9 cellular contexts compared by ENCODE assay signal in the genomic region with DNA sequence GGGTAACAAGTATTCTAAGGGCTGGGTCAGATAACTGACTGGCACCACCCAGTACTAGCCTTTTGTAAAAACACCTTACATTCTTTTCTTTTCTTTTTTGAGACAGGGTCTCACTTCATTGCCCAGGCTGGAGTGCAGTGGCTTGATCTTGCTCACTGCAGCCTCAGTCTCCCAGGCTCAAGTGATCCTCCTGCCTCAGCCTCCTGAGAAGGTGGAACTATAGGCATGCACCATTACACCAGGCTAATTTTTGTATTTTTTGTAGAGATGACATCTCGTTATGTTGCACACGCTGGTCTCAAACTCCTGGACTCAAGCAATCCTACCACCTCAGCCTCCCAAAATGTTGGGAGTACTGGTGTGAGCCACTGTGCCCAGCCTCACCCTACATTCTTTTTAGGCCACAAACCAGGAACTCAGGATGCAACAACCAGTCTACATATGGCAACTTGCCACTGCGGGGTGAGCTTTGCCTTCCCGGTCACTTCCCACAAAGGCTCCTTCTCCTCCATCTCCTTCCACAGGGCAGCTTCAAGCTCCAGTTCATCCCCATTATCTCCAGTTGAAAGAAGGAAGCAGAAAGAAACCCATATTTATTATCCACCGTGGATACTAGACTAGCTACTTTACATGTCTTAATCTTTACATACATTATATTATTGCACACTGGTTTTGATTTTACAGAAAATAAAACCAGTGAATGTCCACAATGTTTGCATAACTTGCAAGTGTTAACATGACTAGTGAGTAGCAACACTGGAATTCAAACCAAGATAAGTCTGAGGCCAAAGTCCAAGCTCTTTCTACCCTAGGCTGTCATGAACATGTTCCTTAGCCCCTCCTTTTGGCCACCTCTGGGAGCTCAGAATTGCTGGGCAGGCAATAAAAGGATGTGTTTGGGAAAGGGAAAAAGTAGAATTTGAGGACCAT. TPM values are rescaled to one million over a fixed set of nuclear protein-coding genes. Genes with fewer than 3 reads are reported as not detected.
DNase-seq lines count a peak whose midpoint lies in the region; TF ChIP-seq lines count a peak whose summit lies in the region.
"Had no signal": no experiment of that assay in that cellular context is flagged by ENCODE, and none has a peak within 500 bp of the region (broad histone marks: within the 10 kb centered on the region; RNA-seq: fewer than 3 reads in every experiment).

No MANE protein-coding gene starts in this region.

- peaks cover 11% of the 10 kb centered on the region for H3K4me1 ChIP-seq in endodermal cell (ENCODE audit: control insufficient read depth, insufficient read depth, low read length)

- H3K27me3 Mint-ChIP-seq in endodermal cell (ENCODE audit: insufficient read depth) (no peaks in the 10 kb centered on the region), glutamatergic neuron (ENCODE audit: unreplicated experiment) (no peaks in the 10 kb centered on the region)

- H3K4me3 ChIP-seq in BJ (ENCODE audit: low read depth, low read length) (no peak overlapping the region), endodermal cell (ENCODE audit: low read length) (no peak overlapping the region)

- CTCF ChIA-PET in BJ (lab: Yijun Ruan, JAX) = interaction anchor here (0.8 kb wide), 2 partner anchors 169 to 460 kb away, joined by 3 to 4 read pairs; no protein-coding TSS in a partner anchor

- H3K9me3 Mint-ChIP-seq in endodermal cell (no peaks in the 10 kb centered on the region), glutamatergic neuron (ENCODE audit: unreplicated experiment) (no peaks in the 10 kb centered on the region)

- no peak overlapping the region for H3K9ac ChIP-seq in endodermal cell (ENCODE audit: extremely low read depth, low read length, poor library complexity, severe bottlenecking)

- TF ChIP-seq CTCF in BJ (IDR thresholded peaks at IDR 0.05; ENCODE audit: insufficient read depth, low read depth, low read length) = peak; percentile 24; the same call in 1 of the 2 replicates
- TF ChIP-seq CTCF in endodermal cell (conservative IDR thresholded peaks at IDR 0.05) = peak; percentile 40
- TF ChIP-seq CTCF in glutamatergic neuron (IDR thresholded peaks at IDR 0.05; ENCODE audit: partially characterized antibody, unreplicated experiment) = no peak

- WGBS in endodermal cell (ENCODE audit: insufficient coverage in 1 of 2, insufficient read length in 1 of 2), 2 experiments = 71 to 73% methylated on average over 5 of the region's 5 CpGs

- H3K9me3 ChIP-seq in endodermal cell (ENCODE audit: control insufficient read depth, low read length) = no peaks in the 10 kb centered on the region

- peaks cover 10% of the 10 kb centered on the region for H3K4me1 Mint-ChIP-seq in endodermal cell
- peaks cover 2% of the 10 kb centered on the region for H3K4me1 Mint-ChIP-seq in glutamatergic neuron (ENCODE audit: low read depth, unreplicated experiment)

- H3K36me3 Mint-ChIP-seq in endodermal cell (ENCODE audit: low read depth) (peaks cover 3% of the 10 kb centered on the region), glutamatergic neuron (ENCODE audit: unreplicated experiment) (no peaks in the 10 kb centered on the region)

- POLR2A ChIA-PET in BJ (lab: Charles Lee) = no interaction called here

- H3K27me3 ChIP-seq in BJ (ENCODE audit: control insufficient read depth, insufficient read depth, low read length) (no peaks in the 10 kb centered on the region), endodermal cell (ENCODE audit: control insufficient read depth, insufficient read depth, low read length, poor library complexity, severe bottlenecking) (no peaks in the 10 kb centered on the region)

- no peak overlapping the region for H3K27ac ChIP-seq in endodermal cell (ENCODE audit: low read depth, low read length)

- H3K4me3 Mint-ChIP-seq in endodermal cell = no peak overlapping the region
- H3K4me3 Mint-ChIP-seq in glutamatergic neuron (ENCODE audit: unreplicated experiment) = no peak overlapping the region

- DNase-seq in BJ (ENCODE audit: low read depth) = no peak
- peak; percentile 55 for DNase-seq in NCI-H526 treated with DMSO at 0.1 percent for 48 hours (lab: John Stamatoyannopoulos, UW)
- DNase-seq in endodermal cell = no peak
- peak; percentile 81 for DNase-seq in mucosa of gallbladder (ENCODE audit: low spot score)
- DNase-seq in NCI-H1694 treated with DMSO at 0.1 percent for 48 hours (lab: John Stamatoyannopoulos, UW) = no peak
- DNase-seq in glutamatergic neuron = no peak
- DNase-seq in activated CD4-positive, alpha-beta T cell treated with anti-CD3 and anti-CD28 coated beads for 48 hours = no peak
- DNase-seq in activated CD4-positive, alpha-beta T cell treated with anti-CD3 and anti-CD28 coated beads for 1 hour = no peak
- DNase-seq: DMS 273 treated with DMSO at 0.1 percent for 48 hours had no signal

- H3K27ac Mint-ChIP-seq in endodermal cell (peak overlapping the region; percentile 34), glutamatergic neuron (ENCODE audit: unreplicated experiment) (no peak overlapping the region)

- H3K36me3 ChIP-seq in BJ (ENCODE audit: control insufficient read depth, insufficient read depth, low read length) = no peaks in the 10 kb centered on the region
- H3K36me3 ChIP-seq in endodermal cell (ENCODE audit: control insufficient read depth, insufficient read depth, low read length) = no peaks in the 10 kb centered on the region

RNA-seq across cellular contexts. Expression of a gene that starts 23.7 kb away (rescaled TPM):
- 1.9 and 2.1 TPM in 2 replicates for polyA plus RNA-seq in BJ (2011; rRNA removed)
- polyA minus RNA-seq in BJ (2011; rRNA and poly(A)+ RNA removed) = 0.28 and 0.67 TPM in 2 replicates
- total RNA-seq in endodermal cell (1 to 10 TPM; 5.6 to 6.9 TPM), mucosa of gallbladder (43.3 TPM), glutamatergic neuron (ENCODE audit: unreplicated experiment) (3.1 TPM)
- 3.0 TPM for polyA plus RNA-seq in endodermal cell (2013, experiment 1 of 2)
- polyA plus RNA-seq in endodermal cell (2013, experiment 2 of 2) = 2.7 TPM

Comparison
In these comparisons a context has a peak if more than half of its experiments do, and no peak if none do; other contexts are left out.
1. DNase-seq: peak in NCI-H526 treated with DMSO at 0.1 percent for 48 hours (single experiment) and mucosa of gallbladder (single experiment); none in BJ (single experiment), endodermal cell (single experiment), NCI-H1694 treated with DMSO at 0.1 percent for 48 hours (single experiment), glutamatergic neuron (single experiment), activated CD4-positive, alpha-beta T cell treated with anti-CD3 and anti-CD28 coated beads for 48 hours (single experiment) and activated CD4-positive, alpha-beta T cell treated with anti-CD3 and anti-CD28 coated beads for 1 hour (single experiment).